Comparison of ENCODE assay signal across 12 cellular contexts in the genomic region with DNA sequence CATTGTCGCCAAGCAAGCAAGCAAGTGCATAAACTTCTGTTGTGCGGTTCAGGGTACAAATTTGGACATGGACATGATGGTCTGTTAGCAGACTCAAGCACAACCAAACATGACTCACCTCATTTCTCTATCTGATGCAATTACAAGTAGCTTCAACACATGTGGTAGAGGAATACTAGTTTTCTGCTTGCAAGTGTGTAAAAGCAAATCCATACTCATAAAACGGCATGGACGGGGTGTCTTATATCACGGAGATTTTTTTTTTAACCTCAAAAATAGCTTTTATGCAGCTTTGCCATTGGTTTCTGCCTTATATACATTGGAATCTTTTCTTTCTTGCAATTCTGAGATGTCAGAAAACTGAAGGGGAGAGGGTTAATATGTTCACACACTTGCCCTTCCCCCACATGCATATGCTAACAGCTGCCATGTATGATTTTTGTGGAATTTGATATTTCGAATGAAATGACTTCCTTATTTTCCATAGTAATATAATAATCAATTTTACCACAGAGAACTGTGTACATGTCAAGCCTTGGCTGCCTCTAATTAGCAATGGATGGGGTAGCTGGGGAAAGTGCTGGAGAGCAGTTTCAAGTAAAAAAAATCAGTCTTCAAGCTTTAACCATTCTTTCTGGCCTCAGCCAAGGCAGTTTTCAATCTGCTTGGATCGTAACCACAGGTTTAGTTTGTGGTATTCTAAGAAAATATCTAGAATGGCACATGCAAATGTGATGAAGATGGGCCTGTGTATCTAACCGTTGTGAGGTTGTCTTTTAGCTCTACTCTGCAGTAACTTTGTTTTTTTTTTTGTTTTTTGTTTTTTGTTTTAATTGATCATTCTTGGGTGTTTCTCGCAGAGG.
DNase-seq lines count a peak whose midpoint lies in the region; ATAC-seq and TF ChIP-seq lines count a peak whose summit lies in the region.
"Had no signal": no experiment of that assay in that cellular context is flagged by ENCODE, and none has a peak within 500 bp of the region (broad histone marks: within the 10 kb centered on the region; RNA-seq: fewer than 3 reads in every experiment).

No MANE protein-coding gene starts in this region.

- peaks cover 35% of the 10 kb centered on the region for H3K27me3 Mint-ChIP-seq in central memory CD8-positive, alpha-beta T cell
- H3K27me3 Mint-ChIP-seq in nephron progenitor cell (ENCODE audit: low read depth, poor library complexity): no peaks in the 10 kb centered on the region

- peaks cover 3% of the 10 kb centered on the region for H3K36me3 Mint-ChIP-seq in central memory CD8-positive, alpha-beta T cell (ENCODE audit: insufficient read depth)
- H3K36me3 Mint-ChIP-seq in nephron progenitor cell (ENCODE audit: low read depth): peaks cover 10% of the 10 kb centered on the region

- peak; percentile 46 for DNase-seq in MV-4-11 (lab: John Stamatoyannopoulos, UW)
- DNase-seq in central memory CD8-positive, alpha-beta T cell (ENCODE audit: low spot score in 2 of 2): no peak
- DNase-seq in nephron progenitor cell: no peak
- DNase-seq in NCI-H2107 treated with DMSO at 0.1 percent for 48 hours (lab: John Stamatoyannopoulos, UW; ENCODE audit: unreplicated experiment): no peak
- DNase-seq: adrenal gland, COR-L47, H9, NCI-H187 treated with DMSO at 0.1 percent for 48 hours had no signal

- H3K4me1 Mint-ChIP-seq in central memory CD8-positive, alpha-beta T cell: peaks cover 18% of the 10 kb centered on the region
- H3K4me1 Mint-ChIP-seq in nephron progenitor cell: peaks cover 42% of the 10 kb centered on the region

- ATAC-seq in GM21619 (IDR thresholded peaks at IDR 0.05; ENCODE audit: unreplicated experiment) (peak; percentile 52), HG03045 (IDR thresholded peaks at IDR 0.05; ENCODE audit: unreplicated experiment) (no peak), HG03460 (IDR thresholded peaks at IDR 0.05; ENCODE audit: unreplicated experiment) (no peak)
- no peak for ATAC-seq in central memory CD8-positive, alpha-beta T cell (replicated peaks; ENCODE audit: extremely low read depth, poor library complexity, severe bottlenecking)

- H3K4me3 Mint-ChIP-seq in central memory CD8-positive, alpha-beta T cell: peak overlapping the region; percentile 50
- H3K4me3 Mint-ChIP-seq in nephron progenitor cell: no peak overlapping the region
- H3K4me3 Mint-ChIP-seq: H9; T-helper 2 cell treated with Interferon-gamma antibody and Interleukin-4, amounts not matched to agents 5 μg/mL and 100 μg/mL, for 36 hours had no signal

- H3K27ac Mint-ChIP-seq in central memory CD8-positive, alpha-beta T cell (ENCODE audit: low read depth): no peak overlapping the region
- peak overlapping the region; percentile 76 for H3K27ac Mint-ChIP-seq in nephron progenitor cell
- H3K27ac Mint-ChIP-seq: H9; T-helper 2 cell treated with Interferon-gamma antibody and Interleukin-4, amounts not matched to agents 5 μg/mL and 100 μg/mL, for 36 hours had no signal

- no peaks in the 10 kb centered on the region for H3K9me3 Mint-ChIP-seq in central memory CD8-positive, alpha-beta T cell
- peaks cover 16% of the 10 kb centered on the region for H3K9me3 Mint-ChIP-seq in nephron progenitor cell
- H3K9me3 Mint-ChIP-seq: T-helper 2 cell treated with Interferon-gamma antibody and Interleukin-4, amounts not matched to agents 5 μg/mL and 100 μg/mL, for 36 hours had no signal

- no peak for TF ChIP-seq CTCF in nephron progenitor cell (IDR thresholded peaks at IDR 0.05)
